ENCODE assay signal across 9 cellular contexts in the genomic region with DNA sequence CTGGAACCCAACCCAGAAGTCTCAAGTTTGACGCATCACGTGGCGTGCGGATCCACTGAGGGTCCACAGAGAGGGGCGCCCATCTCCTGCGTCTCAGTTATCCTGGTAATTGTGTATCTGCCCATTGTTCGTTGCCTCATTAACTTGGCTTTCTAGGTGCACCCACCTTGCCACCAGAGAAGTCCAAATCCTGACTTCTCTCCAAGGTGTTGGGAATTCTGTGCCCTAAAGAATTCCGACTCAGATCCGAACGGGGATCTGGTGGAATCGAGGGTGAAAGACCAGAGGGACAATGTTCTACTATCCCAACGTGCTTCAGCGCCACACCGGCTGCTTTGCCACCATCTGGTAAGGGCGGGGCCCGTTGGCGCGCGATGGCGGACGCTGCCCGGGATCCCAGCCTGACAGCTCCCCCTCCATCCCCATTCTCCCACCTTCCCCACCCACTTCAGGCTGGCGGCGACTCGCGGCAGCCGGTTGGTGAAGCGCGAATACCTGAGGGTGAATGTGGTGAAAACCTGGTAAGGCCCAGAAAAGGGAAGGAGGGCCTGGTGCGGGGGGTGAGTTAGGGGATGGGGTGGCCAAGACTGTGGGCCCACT. TPM values are rescaled to one million over a fixed set of nuclear protein-coding genes. Genes with fewer than 3 reads are reported as not detected.
DNase-seq lines count a peak whose midpoint lies in the region; ATAC-seq and TF ChIP-seq lines count a peak whose summit lies in the region.
"Had no signal": no experiment of that assay in that cellular context is flagged by ENCODE, and none has a peak within 500 bp of the region (broad histone marks: within the 10 kb centered on the region; RNA-seq: fewer than 3 reads in every experiment).

No MANE protein-coding gene starts in this region.

- intact Hi-C loops in dorsolateral prefrontal cortex (cut with DNase I) (no loop called here), natural killer cell (cut with micrococcal nuclease) (no loop called here)

- H3K9me2 ChIP-seq in GM23338 (ENCODE audit: insufficient read depth), result no peaks in the 10 kb centered on the region

- H3K27me3 ChIP-seq in BE2C (no peaks in the 10 kb centered on the region), GM23338 (ENCODE audit: insufficient read depth) (no peaks in the 10 kb centered on the region), dorsolateral prefrontal cortex (no peaks in the 10 kb centered on the region)

- H3K4me3 Mint-ChIP-seq in GM23338, result peak overlapping the region; percentile 87
- peak overlapping the region; percentile 92 for H3K4me3 Mint-ChIP-seq in natural killer cell

- H3K4me2 ChIP-seq in GM23338, result peak overlapping the region; percentile 100

- no peaks in the 10 kb centered on the region; the same call in 1 of the 2 replicates for H4K20me1 ChIP-seq in GM23338 (replicated peaks; ENCODE audit: insufficient read depth)

- H3K9me3 ChIP-seq in BE2C, result no peaks in the 10 kb centered on the region

- no peaks in the 10 kb centered on the region for H3K79me2 ChIP-seq in GM23338 (replicated peaks; ENCODE audit: insufficient read depth)

- H3K9me3 Mint-ChIP-seq in GM23338, result no peaks in the 10 kb centered on the region
- H3K9me3 Mint-ChIP-seq in natural killer cell, result no peaks in the 10 kb centered on the region

- peak overlapping the region; percentile 99 for H2AFZ ChIP-seq in GM23338

- TF ChIP-seq CTCF in BE2C (IDR thresholded peaks at IDR 0.05; ENCODE audit: low read depth, low read length), result no peak
- no peak for TF ChIP-seq CTCF in GM23338 (conservative IDR thresholded peaks at IDR 0.05; ENCODE audit: low read depth in 2 of 2)
- no peak for TF ChIP-seq CTCF in dorsolateral prefrontal cortex (IDR thresholded peaks at IDR 0.05 in 54 of 56, conservative IDR thresholded peaks at IDR 0.05 in 2 of 56; ENCODE audit: low read depth in 1 of 56, partially characterized antibody in 56 of 56)
- no peak for TF ChIP-seq CTCF in natural killer cell (IDR thresholded peaks at IDR 0.05)

- peak overlapping the region; percentile 62 for H3K4me3 ChIP-seq in BE2C (ENCODE audit: low read depth, low read length)
- H3K4me3 ChIP-seq in GM23338, result peak overlapping the region; percentile 81
- H3K4me3 ChIP-seq in dorsolateral prefrontal cortex, result peak overlapping the region; percentile 24 to 77 (median 66)
- H3K4me3 ChIP-seq: SK-N-MC had no signal

- H3K27me3 Mint-ChIP-seq in GM23338 (ENCODE audit: insufficient read depth, low read depth, poor library complexity), result peaks cover 19% of the 10 kb centered on the region
- no peaks in the 10 kb centered on the region for H3K27me3 Mint-ChIP-seq in natural killer cell (ENCODE audit: low read depth in 2 of 2)

- ATAC-seq in GM23338 (peak; percentile 16), natural killer cell (no peak), HG02763 (IDR thresholded peaks at IDR 0.05; ENCODE audit: unreplicated experiment) (no peak), HG02938 (IDR thresholded peaks at IDR 0.05; ENCODE audit: unreplicated experiment) (no peak)

- H3K27ac ChIP-seq in GM23338 (ENCODE audit: low read depth) (no peak overlapping the region), dorsolateral prefrontal cortex (peak overlapping the region in 55 of 59 donors; percentile 0 to 86 (median 63))
- H3K27ac ChIP-seq: SK-N-MC had no signal

- H3K4me1 Mint-ChIP-seq in GM23338 (peaks cover 4% of the 10 kb centered on the region; the same call in 1 of the 3 replicates), natural killer cell (peaks cover 5 to 31% of the 10 kb centered on the region in 2 donors)

- DNase-seq in BE2C (no peak), GM23338 (ENCODE audit: low spot score) (peak; percentile 51), dorsolateral prefrontal cortex (peak in 3 of 10 donors; percentile 17 to 56 (median 47)), natural killer cell (no peak), GDM1 (lab: John Stamatoyannopoulos, UW) (no peak)
- no peak for DNase-seq in stimulated activated CD4-positive, alpha-beta T cell treated with anti-CD3 and anti-CD28 coated beads, Interleukin-12 subunit alpha, Interleukin-12 subunit beta, amount 100 ng/mL, for 4 hours

- peaks cover 7% of the 10 kb centered on the region; the same call in 1 of the 2 replicates for H3F3A ChIP-seq in GM23338 (replicated peaks; ENCODE audit: low read depth)

- H3K4me1 ChIP-seq in BE2C, result no peaks in the 10 kb centered on the region
- H3K4me1 ChIP-seq in GM23338 (ENCODE audit: insufficient read depth), result 0 out of 2 replicates have a peak, but pooled peaks cover 3% of the 10 kb centered on the region

- peaks cover 16% of the 10 kb centered on the region; the same call in 2 of the 3 replicates for H3K36me3 Mint-ChIP-seq in GM23338 (ENCODE audit: low read depth)
- H3K36me3 Mint-ChIP-seq in natural killer cell, result no peaks in the 10 kb centered on the region

- H3K27ac Mint-ChIP-seq in GM23338, result no peak overlapping the region
- peak overlapping the region; percentile 77 to 89 for H3K27ac Mint-ChIP-seq in natural killer cell

- H3K36me3 ChIP-seq in BE2C, result peaks cover 4% of the 10 kb centered on the region
- H3K36me3 ChIP-seq in GM23338 (ENCODE audit: insufficient read depth), result no peaks in the 10 kb centered on the region

TF ChIP-seq in GM23338, 12 proteins besides CTCF, POLR2A, EP300 and RAD21 (continues in another document):
- TF ChIP-seq, protein P1, sequence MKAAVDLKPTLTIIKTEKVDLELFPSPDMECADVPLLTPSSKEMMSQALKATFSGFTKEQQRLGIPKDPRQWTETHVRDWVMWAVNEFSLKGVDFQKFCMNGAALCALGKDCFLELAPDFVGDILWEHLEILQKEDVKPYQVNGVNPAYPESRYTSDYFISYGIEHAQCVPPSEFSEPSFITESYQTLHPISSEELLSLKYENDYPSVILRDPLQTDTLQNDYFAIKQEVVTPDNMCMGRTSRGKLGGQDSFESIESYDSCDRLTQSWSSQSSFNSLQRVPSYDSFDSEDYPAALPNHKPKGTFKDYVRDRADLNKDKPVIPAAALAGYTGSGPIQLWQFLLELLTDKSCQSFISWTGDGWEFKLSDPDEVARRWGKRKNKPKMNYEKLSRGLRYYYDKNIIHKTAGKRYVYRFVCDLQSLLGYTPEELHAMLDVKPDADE (IDR thresholded peaks at IDR 0.05), result no peak
- no peak for TF ChIP-seq EZH2phosphoT487 (IDR thresholded peaks at IDR 0.05; ENCODE audit: unreplicated experiment)
- no peak for TF ChIP-seq POLR2AphosphoS5 (IDR thresholded peaks at IDR 0.05; ENCODE audit: low read depth)
- TF ChIP-seq, protein P2, sequence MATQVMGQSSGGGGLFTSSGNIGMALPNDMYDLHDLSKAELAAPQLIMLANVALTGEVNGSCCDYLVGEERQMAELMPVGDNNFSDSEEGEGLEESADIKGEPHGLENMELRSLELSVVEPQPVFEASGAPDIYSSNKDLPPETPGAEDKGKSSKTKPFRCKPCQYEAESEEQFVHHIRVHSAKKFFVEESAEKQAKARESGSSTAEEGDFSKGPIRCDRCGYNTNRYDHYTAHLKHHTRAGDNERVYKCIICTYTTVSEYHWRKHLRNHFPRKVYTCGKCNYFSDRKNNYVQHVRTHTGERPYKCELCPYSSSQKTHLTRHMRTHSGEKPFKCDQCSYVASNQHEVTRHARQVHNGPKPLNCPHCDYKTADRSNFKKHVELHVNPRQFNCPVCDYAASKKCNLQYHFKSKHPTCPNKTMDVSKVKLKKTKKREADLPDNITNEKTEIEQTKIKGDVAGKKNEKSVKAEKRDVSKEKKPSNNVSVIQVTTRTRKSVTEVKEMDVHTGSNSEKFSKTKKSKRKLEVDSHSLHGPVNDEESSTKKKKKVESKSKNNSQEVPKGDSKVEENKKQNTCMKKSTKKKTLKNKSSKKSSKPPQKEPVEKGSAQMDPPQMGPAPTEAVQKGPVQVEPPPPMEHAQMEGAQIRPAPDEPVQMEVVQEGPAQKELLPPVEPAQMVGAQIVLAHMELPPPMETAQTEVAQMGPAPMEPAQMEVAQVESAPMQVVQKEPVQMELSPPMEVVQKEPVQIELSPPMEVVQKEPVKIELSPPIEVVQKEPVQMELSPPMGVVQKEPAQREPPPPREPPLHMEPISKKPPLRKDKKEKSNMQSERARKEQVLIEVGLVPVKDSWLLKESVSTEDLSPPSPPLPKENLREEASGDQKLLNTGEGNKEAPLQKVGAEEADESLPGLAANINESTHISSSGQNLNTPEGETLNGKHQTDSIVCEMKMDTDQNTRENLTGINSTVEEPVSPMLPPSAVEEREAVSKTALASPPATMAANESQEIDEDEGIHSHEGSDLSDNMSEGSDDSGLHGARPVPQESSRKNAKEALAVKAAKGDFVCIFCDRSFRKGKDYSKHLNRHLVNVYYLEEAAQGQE (IDR thresholded peaks at IDR 0.05; ENCODE audit: unreplicated experiment), result no peak
- no peak for TF ChIP-seq EZH2 (IDR thresholded peaks at IDR 0.05; ENCODE audit: low read depth, unreplicated experiment)

RNA-seq across cellular contexts. Expression of a gene that starts 0.5 kb away (rescaled TPM):
- 39.9 TPM for polyA plus RNA-seq in BE2C (2012; ENCODE audit: insufficient read depth, insufficient read length, low read depth)
- total RNA-seq in GM23338 (2014; rRNA removed; shearing (Covaris generic)), result 23.6 and 25.7 TPM in 2 replicates
- polyA plus RNA-seq in GM23338 (2016; fragmentation: Nextera tagmentation; extraction: Ambion mirVana), result 36.8 and 38.8 TPM in 2 replicates
- total RNA-seq in dorsolateral prefrontal cortex (10 to 100 TPM; 15.6 to 54.3 (median 25.4) TPM), natural killer cell (100 to 1,000 TPM in 2 of 3 donors, 10 to 100 TPM in 1; 77.7 to 138 (median 103) TPM)

RNA-seq across cellular contexts. Expression of a gene that starts 11.3 kb away (rescaled TPM):
- polyA plus RNA-seq in BE2C (2012; ENCODE audit: insufficient read depth, insufficient read length, low read depth), result 16.1 TPM
- 8.2 and 9.2 TPM in 2 replicates for total RNA-seq in GM23338 (2014; rRNA removed; shearing (Covaris generic))
- 8.4 and 11.1 TPM in 2 replicates for polyA plus RNA-seq in GM23338 (2016; fragmentation: Nextera tagmentation; extraction: Ambion mirVana)
- total RNA-seq in dorsolateral prefrontal cortex (100 to 1,000 TPM in 27 of 120 experiments, 10 to 100 TPM in 93; 38.3 to 321 (median 79.1) TPM), natural killer cell (100 to 1,000 TPM; 178 to 348 (median 319) TPM)

RNA-seq across cellular contexts. Expression of a gene that starts 16.3 kb away (rescaled TPM):
- polyA plus RNA-seq in BE2C (2012; ENCODE audit: insufficient read depth, insufficient read length, low read depth), result 179 TPM
- 84.2 and 105 TPM in 2 replicates for total RNA-seq in GM23338 (2014; rRNA removed; shearing (Covaris generic))
- 34.2 and 34.3 TPM in 2 replicates for polyA plus RNA-seq in GM23338 (2016; fragmentation: Nextera tagmentation; extraction: Ambion mirVana)
- total RNA-seq in dorsolateral prefrontal cortex, result 10 to 100 TPM in 101 of 120 experiments, 1 to 10 TPM in 19; 6.1 to 23.8 (median 12.8) TPM
- total RNA-seq in natural killer cell, result 10 to 100 TPM; 46.2 to 61.5 (median 51.9) TPM

RNA-seq across cellular contexts. Expression of a gene that starts 22.9 kb away (rescaled TPM):
- polyA plus RNA-seq in BE2C (2012; ENCODE audit: insufficient read depth, insufficient read length, low read depth), result 48.8 TPM
- 25.6 and 27.5 TPM in 2 replicates for total RNA-seq in GM23338 (2014; rRNA removed; shearing (Covaris generic))
- 10.7 and 12.6 TPM in 2 replicates for polyA plus RNA-seq in GM23338 (2016; fragmentation: Nextera tagmentation; extraction: Ambion mirVana)
- 10 to 100 TPM; 10.5 to 30.9 (median 22.4) TPM for total RNA-seq in dorsolateral prefrontal cortex
- total RNA-seq in natural killer cell, result 10 to 100 TPM; 15.2 to 32.1 (median 28.7) TPM

RNA-seq across cellular contexts. Expression of a gene that starts 25.1 kb away (rescaled TPM):
- polyA plus RNA-seq in BE2C (2012; ENCODE audit: insufficient read depth, insufficient read length, low read depth), result 107 TPM
- 54.8 and 86.4 TPM in 2 replicates for total RNA-seq in GM23338 (2014; rRNA removed; shearing (Covaris generic))
- polyA plus RNA-seq in GM23338 (2016; fragmentation: Nextera tagmentation; extraction: Ambion mirVana), result 84.1 and 87.4 TPM in 2 replicates
- total RNA-seq in dorsolateral prefrontal cortex (10 to 100 TPM; 30.4 to 89.6 (median 50.6) TPM), natural killer cell (100 to 1,000 TPM in 2 of 3 donors, 10 to 100 TPM in 1; 96.9 to 134 (median 125) TPM)
